Comparison of ENCODE assay signal across 16 cellular contexts in the genomic region with DNA sequence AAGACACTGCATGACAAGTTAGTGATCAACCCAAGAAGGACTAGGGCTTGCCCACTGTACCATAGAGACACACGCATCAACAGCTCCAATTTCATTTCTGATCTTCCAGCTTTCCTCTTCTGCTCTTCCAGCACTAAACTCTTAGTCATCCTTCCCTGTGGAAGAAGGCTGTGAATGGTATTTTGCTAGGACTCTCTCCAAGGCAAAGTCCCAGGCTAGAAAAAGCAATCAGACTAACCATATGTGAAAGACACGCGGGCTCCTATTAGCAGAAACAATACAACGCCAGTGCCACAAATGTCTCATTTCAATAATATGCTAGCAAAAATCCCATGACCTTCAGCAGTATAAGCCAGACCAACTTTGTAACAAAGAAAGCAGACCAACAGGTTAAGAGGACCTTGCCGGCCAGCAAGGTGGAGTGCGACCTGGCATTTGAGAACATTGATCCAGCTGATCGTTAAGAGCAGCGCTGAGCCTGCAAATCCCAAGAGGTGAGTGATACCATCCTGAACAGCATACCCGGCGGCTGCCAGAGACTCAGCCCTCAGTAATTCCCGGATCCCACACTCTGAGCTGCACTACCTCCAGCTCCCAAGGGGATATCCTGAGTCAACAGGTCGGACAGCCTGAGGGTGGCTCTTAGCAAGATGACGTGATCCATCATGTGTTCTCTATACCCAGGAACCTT.
DNase-seq lines count a peak whose midpoint lies in the region; ATAC-seq, FAIRE-seq and TF ChIP-seq lines count a peak whose summit lies in the region.
"Had no signal": no experiment of that assay in that cellular context is flagged by ENCODE, and none has a peak within 500 bp of the region (broad histone marks: within the 10 kb centered on the region; RNA-seq: fewer than 3 reads in every experiment).

No MANE protein-coding gene starts in this region.

- H3K27ac ChIP-seq in pancreas, result peak overlapping the region in 2 of 4 donors; percentile 37 to 66
- H3K27ac ChIP-seq: gastrocnemius medialis, VCaP had no signal

- no peak for FAIRE-seq in pancreas (lab: Jason Lieb, UNC)
- FAIRE-seq: D721Med, GM12878, GM19239, keratinocyte had no signal

- no peaks in the 10 kb centered on the region for H3K27me3 ChIP-seq in pancreas
- H3K27me3 ChIP-seq: gastrocnemius medialis had no signal

- H3K36me3 ChIP-seq in pancreas, result no peaks in the 10 kb centered on the region
- H3K36me3 ChIP-seq: gastrocnemius medialis had no signal

- no peak for TF ChIP-seq CTCF in pancreas (IDR thresholded peaks at IDR 0.05)

- intact Hi-C loops in pancreas (cut with DNase I), result no loop called here

- WGBS in pancreas, 2 donors, result 31 to 37% methylated on average over 13 of the region's 13 CpGs

- no peaks in the 10 kb centered on the region for H3K9me3 ChIP-seq in pancreas
- H3K9me3 ChIP-seq: gastrocnemius medialis had no signal

- peak; percentile 58 for DNase-seq in EH (ENCODE audit: low read depth)
- DNase-seq in NCI-H187 treated with DMSO at 0.1 percent for 48 hours (lab: John Stamatoyannopoulos, UW), result peak; percentile 30
- DNase-seq in cerebellum (ENCODE audit: low spot score), result peak; percentile 35
- DNase-seq in pancreas, result peak in 3 of 6 donors; percentile 35 to 49 (median 42)
- DNase-seq in stimulated activated CD4-positive, alpha-beta T cell treated with anti-CD3 and anti-CD28 coated beads, Interleukin-15, amount 100 ng/mL, for 24 hours, result no peak
- DNase-seq: gastrocnemius medialis, NCI-H1048, SHP77 treated with DMSO at 0.1 percent for 48 hours had no signal

- peak; percentile 67 to 76 (median 74) for ATAC-seq in pancreas
- ATAC-seq in HG03571 (IDR thresholded peaks at IDR 0.05; ENCODE audit: unreplicated experiment), result no peak
- ATAC-seq in GM18873 (IDR thresholded peaks at IDR 0.05; ENCODE audit: low FRiP score, unreplicated experiment), result no peak
- ATAC-seq: gastrocnemius medialis, HCT116 had no signal

- H3K4me3 ChIP-seq in pancreas, result no peak overlapping the region
- H3K4me3 ChIP-seq: gastrocnemius medialis, GM12878 had no signal

- H3K4me1 ChIP-seq in pancreas, result peaks cover 0 to 8% (median 5%) of the 10 kb centered on the region in 3 donors

Comparison
In these comparisons a context has a peak if more than half of its experiments do, and no peak if none do; other contexts are left out.
1. ATAC-seq: peak in pancreas (4 of 4); none in HG03571 (single experiment) and GM18873 (single experiment).